ENCODE assay signal across 11 cellular contexts in genomic region chr2:181992776-181993175, GRCh38. TPM values are rescaled to one million over a fixed set of nuclear protein-coding genes. Genes with fewer than 3 reads are reported as not detected.
DNase-seq lines count a peak whose midpoint lies in the region; ATAC-seq and TF ChIP-seq lines count a peak whose summit lies in the region.
"Had no signal": no experiment of that assay in that cellular context is flagged by ENCODE, and none has a peak within 500 bp of the region (broad histone marks: within the 10 kb centered on the region; RNA-seq: fewer than 3 reads in every experiment).

No MANE protein-coding gene starts in this region.

- no peaks in the 10 kb centered on the region for H3K9me3 ChIP-seq in stomach

- peak; percentile 79 for ATAC-seq in GM19372 (IDR thresholded peaks at IDR 0.05; ENCODE audit: low read depth, unreplicated experiment)
- ATAC-seq in HG02759 (IDR thresholded peaks at IDR 0.05; ENCODE audit: unreplicated experiment) = peak; percentile 76
- peak; percentile 84 for ATAC-seq in HG03457 (IDR thresholded peaks at IDR 0.05; ENCODE audit: unreplicated experiment)
- ATAC-seq in effector memory CD8-positive, alpha-beta T cell (replicated peaks) = no peak
- ATAC-seq: stimulated activated naive CD8-positive, alpha-beta T cell treated with anti-CD3 and anti-CD28 coated beads, Interleukin-15, Interleukin-2, amounts not matched to agents 100 U/mL and 50 U/mL, for 24 hours had no signal

- no peak for TF ChIP-seq POLR2A in stomach (IDR thresholded peaks at IDR 0.05)

- no peaks in the 10 kb centered on the region for H3K36me3 ChIP-seq in stomach

- TF ChIP-seq EP300 in stomach (IDR thresholded peaks at IDR 0.05) = no peak

- H3K27ac ChIP-seq in stomach = no peak overlapping the region

- H3K36me3 Mint-ChIP-seq in effector memory CD8-positive, alpha-beta T cell (ENCODE audit: insufficient read depth) = no peaks in the 10 kb centered on the region

- H3K4me1 Mint-ChIP-seq in effector memory CD8-positive, alpha-beta T cell (ENCODE audit: low read depth in 2 of 2) = no peaks in the 10 kb centered on the region

- H3K4me3 Mint-ChIP-seq in effector memory CD8-positive, alpha-beta T cell = no peak overlapping the region

- peak; percentile 32 for DNase-seq in GM10266 (ENCODE audit: extremely low spot score)
- no peak for DNase-seq in AG20443 (ENCODE audit: low spot score)
- no peak for DNase-seq in stomach
- no peak for DNase-seq in effector memory CD8-positive, alpha-beta T cell
- DNase-seq in NCI-H446 (lab: John Stamatoyannopoulos, UW) = no peak
- DNase-seq: activated CD8-positive, alpha-beta memory T cell treated with anti-CD3 and anti-CD28 coated beads, Interleukin-2, amount 50 U/mL, for 4 hours; NCI-H1105 treated with DMSO at 0.1 percent for 48 hours; stimulated activated naive CD8-positive, alpha-beta T cell treated with anti-CD3 and anti-CD28 coated beads, Interleukin-15, Interleukin-2, amounts not matched to agents 100 U/mL and 50 U/mL, for 24 hours had no signal

- no peaks in the 10 kb centered on the region for H3K27me3 ChIP-seq in stomach

- H3K27ac Mint-ChIP-seq in effector memory CD8-positive, alpha-beta T cell = no peak overlapping the region

- H3K27me3 Mint-ChIP-seq in effector memory CD8-positive, alpha-beta T cell = peaks cover 4 to 23% of the 10 kb centered on the region in 2 donors

- TF ChIP-seq CTCF in GM10266 (IDR thresholded peaks at IDR 0.05; ENCODE audit: control insufficient read depth, insufficient read depth, low read depth, missing control alignments) (no peak), stomach (IDR thresholded peaks at IDR 0.05) (no peak)

- no peaks in the 10 kb centered on the region for H3K4me1 ChIP-seq in stomach

- intact Hi-C loops in stomach (cut with DNase I; ENCODE audit: low total_unique reads) = no loop called here

- no peaks in the 10 kb centered on the region for H3K9me3 Mint-ChIP-seq in effector memory CD8-positive, alpha-beta T cell

- WGBS in stomach, 5 donors = 74 to 85% (median 79%) methylated on average over 3 of the region's 3 CpGs

- no peak overlapping the region for H3K4me3 ChIP-seq in stomach

RNA-seq across cellular contexts. Expression of gene PPP1R1C, which starts 7.1 kb away (rescaled TPM):
- 1 to 10 TPM in 1 of 5 donors, not detected in 4; 4.0 TPM for total RNA-seq in stomach
- polyA plus RNA-seq in stomach = 10 to 100 TPM in 1 of 3 donors, 1 to 10 TPM in 2; 1.6 to 10.4 (median 3.7) TPM
